Comparison of ENCODE assay signal across 8 cellular contexts in genomic region chr16:1825864-1826690, GRCh38. TPM values are rescaled to one million over a fixed set of nuclear protein-coding genes. Genes with fewer than 3 reads are reported as not detected.
DNase-seq lines count a peak whose midpoint lies in the region; ATAC-seq and TF ChIP-seq lines count a peak whose summit lies in the region.

No MANE protein-coding gene starts in this region.

- no peaks in the 10 kb centered on the region for H3K27me3 ChIP-seq in fibroblast of lung (ENCODE audit: control insufficient read depth, insufficient read depth, low read length)
- H3K27me3 ChIP-seq in neural cell (ENCODE audit: insufficient read depth, low read depth, low read length): no peaks in the 10 kb centered on the region
- H3K27me3 ChIP-seq in suprapubic skin: no peaks in the 10 kb centered on the region

- H3K4me3 ChIP-seq in fibroblast of lung (replicated peaks in 1 of 4; ENCODE audit: control extremely low read depth in 1 of 4, insufficient read depth in 1 of 4, low read depth in 3 of 4, low read length in 4 of 4): peak overlapping the region; percentile 17 to 99 (median 78)
- H3K4me3 ChIP-seq in neural cell (ENCODE audit: low read length): peak overlapping the region; percentile 67
- peak overlapping the region; percentile 93 for H3K4me3 ChIP-seq in suprapubic skin

- no peak for TF ChIP-seq RAD21 in neural cell (conservative IDR thresholded peaks at IDR 0.05)

- no peak for TF ChIP-seq POLR2A in suprapubic skin (IDR thresholded peaks at IDR 0.05)

- TF ChIP-seq EP300 in neural cell (conservative IDR thresholded peaks at IDR 0.05; ENCODE audit: poor library complexity, severe bottlenecking): no peak
- TF ChIP-seq EP300 in suprapubic skin (IDR thresholded peaks at IDR 0.05): no peak

- peak; percentile 61 for ATAC-seq in HG02852 (IDR thresholded peaks at IDR 0.05; ENCODE audit: unreplicated experiment)

- H3K36me3 ChIP-seq in fibroblast of lung (ENCODE audit: control insufficient read depth, insufficient read depth, low read length): peaks cover 2% of the 10 kb centered on the region
- no peaks in the 10 kb centered on the region for H3K36me3 ChIP-seq in neural cell (ENCODE audit: insufficient read depth, low read length)
- H3K36me3 ChIP-seq in suprapubic skin: peaks cover 18% of the 10 kb centered on the region

- H3K4me2 ChIP-seq in fibroblast of lung (ENCODE audit: extremely low read depth, insufficient read depth, low read length) (peak overlapping the region; percentile 94), neural cell (ENCODE audit: low read length) (peak overlapping the region; percentile 68)

- H4K20me1 ChIP-seq in fibroblast of lung (ENCODE audit: control insufficient read depth, extremely low read depth, insufficient read depth, low read length) (no peaks in the 10 kb centered on the region), neural cell (ENCODE audit: insufficient read depth) (no peaks in the 10 kb centered on the region)

- H3F3A ChIP-seq in neural cell (ENCODE audit: insufficient read depth, low read length, poor library complexity, severe bottlenecking): no peaks in the 10 kb centered on the region

- H3K79me2 ChIP-seq in fibroblast of lung (ENCODE audit: control insufficient read depth, insufficient read depth, low read length): peaks cover 26% of the 10 kb centered on the region
- H3K79me2 ChIP-seq in neural cell (replicated peaks; ENCODE audit: insufficient read depth, low read length): peaks cover 31% of the 10 kb centered on the region

- H2AFZ ChIP-seq in fibroblast of lung (ENCODE audit: low read length) (peak overlapping the region; percentile 36), neural cell (ENCODE audit: low read depth, low read length) (no peak overlapping the region)

- 7% methylated on average over 9 of the region's 96 CpGs for whole genome bisulfite sequencing in suprapubic skin

- no peaks in the 10 kb centered on the region for H3K9me2 ChIP-seq in neural cell (ENCODE audit: insufficient read depth, low read length)

- H3K27ac ChIP-seq in fibroblast of lung (ENCODE audit: insufficient read depth, low read length): no peak overlapping the region
- H3K27ac ChIP-seq in neural cell (ENCODE audit: low read length): peak overlapping the region; percentile 42
- peak overlapping the region; percentile 90 for H3K27ac ChIP-seq in suprapubic skin

- H3K4me1 ChIP-seq in fibroblast of lung (ENCODE audit: control insufficient read depth, extremely low read depth, insufficient read depth, low read length): peaks cover 7% of the 10 kb centered on the region
- H3K4me1 ChIP-seq in suprapubic skin: peaks cover 51% of the 10 kb centered on the region

- peak; percentile 25 to 58 for DNase-seq in activated CD8-positive, alpha-beta memory T cell treated with anti-CD3 and anti-CD28 coated beads for 1 hour (ENCODE audit: extremely low read depth in 1 of 2, low read depth in 1 of 2)
- no peak for DNase-seq in activated CD8-positive, alpha-beta memory T cell treated with anti-CD3 and anti-CD28 coated beads for 24 hours
- DNase-seq in NCI-H2227 treated with DMSO at 0.1 percent for 48 hours (lab: John Stamatoyannopoulos, UW) (peak; percentile 52), activated T-cell treated with anti-CD3 and anti-CD28 coated beads for 48 hours (ENCODE audit: low read depth) (peak; percentile 72), fibroblast of lung (ENCODE audit: low read depth in 2 of 2) (peak in 1 of 2 donors; percentile 58), suprapubic skin (ENCODE audit: low spot score in 2 of 2) (peak in 1 of 2 donors; percentile 70)

- TF ChIP-seq CTCF in fibroblast of lung (conservative IDR thresholded peaks at IDR 0.05 in 1 of 2, IDR thresholded peaks at IDR 0.05 in 1 of 2; ENCODE audit: low read depth in 1 of 2, low read length in 2 of 2) (no peak), neural cell (IDR thresholded peaks at IDR 0.05; ENCODE audit: poor library complexity, severe bottlenecking) (no peak), suprapubic skin (IDR thresholded peaks at IDR 0.05) (no peak)

- H3K9ac ChIP-seq in fibroblast of lung (ENCODE audit: insufficient read depth, low read length) (peak overlapping the region; percentile 75), neural cell (ENCODE audit: low read length) (peak overlapping the region; percentile 68)

- H3K9me3 ChIP-seq in fibroblast of lung (ENCODE audit: control insufficient read depth, insufficient read depth, low read depth, low read length) (no peaks in the 10 kb centered on the region), neural cell (ENCODE audit: low read length) (no peaks in the 10 kb centered on the region), suprapubic skin (no peaks in the 10 kb centered on the region)

TF ChIP-seq in neural cell, 6 proteins besides CTCF, POLR2A, EP300 and RAD21:
- TF ChIP-seq POLR2AphosphoS5 (IDR thresholded peaks at IDR 0.05) (no peak), SMC3 (conservative IDR thresholded peaks at IDR 0.05; ENCODE audit: poor library complexity) (no peak), TAF1 (IDR thresholded peaks at IDR 0.05; ENCODE audit: low read depth) (no peak), EZH2 (IDR thresholded peaks at IDR 0.05; ENCODE audit: borderline replicate concordance, insufficient read depth, low read length, poor library complexity, severe bottlenecking) (no peak), MXI1 (conservative IDR thresholded peaks at IDR 0.05; ENCODE audit: poor library complexity, severe bottlenecking) (no peak), REST (IDR thresholded peaks at IDR 0.05; ENCODE audit: borderline replicate concordance) (no peak)

RNA-seq across cellular contexts. Expression of gene HAGH, which starts 0.5 kb away (rescaled TPM):
- total RNA-seq in fibroblast of lung (29.8 and 47.4 TPM in 2 replicates), suprapubic skin (10 to 100 TPM; 49.8 to 66.6 (median 51.9) TPM)
- polyA plus RNA-seq in fibroblast of lung (18.4 and 24.0 TPM in 2 replicates), neural cell (163 and 196 TPM in 2 replicates)
- 22.2 and 29.2 TPM in 2 replicates for polyA plus RNA-seq in fibroblast of lung (2012)
- polyA minus RNA-seq in fibroblast of lung (ENCODE audit: low replicate concordance) (20.9 and 60.4 TPM in 2 replicates), neural cell (74.0 and 80.1 TPM in 2 replicates)

RNA-seq across cellular contexts. Expression of gene FAHD1, which starts 0.9 kb away (rescaled TPM):
- total RNA-seq in fibroblast of lung: 66.0 and 78.3 TPM in 2 replicates
- 28.3 and 37.4 TPM in 2 replicates for polyA plus RNA-seq in fibroblast of lung
- 33.5 and 45.4 TPM in 2 replicates for polyA plus RNA-seq in fibroblast of lung (2012)
- 9.3 and 15.9 TPM in 2 replicates for polyA minus RNA-seq in fibroblast of lung (ENCODE audit: low replicate concordance)
- 73.5 and 80.0 TPM in 2 replicates for polyA plus RNA-seq in neural cell
- polyA minus RNA-seq in neural cell: 51.5 and 58.7 TPM in 2 replicates
- 10 to 100 TPM; 47.4 to 84.7 (median 49.1) TPM for total RNA-seq in suprapubic skin

RNA-seq across cellular contexts. Expression of gene IGFALS, which starts 32.6 kb away (rescaled TPM):
- total RNA-seq in fibroblast of lung (not detected in 2 replicates), suprapubic skin (1 to 10 TPM in 2 of 4 donors, under 1 TPM in 2; 0.42 to 2.4 (median 1.1) TPM)
- polyA plus RNA-seq in fibroblast of lung (not detected in 2 replicates), neural cell (1.2 and 3.0 TPM in 2 replicates)
- not detected in 2 replicates for polyA plus RNA-seq in fibroblast of lung (2012)
- polyA minus RNA-seq in fibroblast of lung (ENCODE audit: low replicate concordance) (not detected in 2 replicates), neural cell (0.35 and 0.97 TPM in 2 replicates)

RNA-seq across cellular contexts. Expression of gene NUBP2, which starts 43.3 kb away (rescaled TPM):
- 43.6 and 49.3 TPM in 2 replicates for total RNA-seq in fibroblast of lung
- 13.5 and 18.1 TPM in 2 replicates for polyA plus RNA-seq in fibroblast of lung
- 29.5 and 48.9 TPM in 2 replicates for polyA plus RNA-seq in fibroblast of lung (2012)
- polyA minus RNA-seq in fibroblast of lung (ENCODE audit: low replicate concordance): 7.8 and 12.7 TPM in 2 replicates
- polyA plus RNA-seq in neural cell: 213 and 246 TPM in 2 replicates
- 81.8 and 102 TPM in 2 replicates for polyA minus RNA-seq in neural cell
- total RNA-seq in suprapubic skin: 100 to 1,000 TPM in 1 of 4 donors, 10 to 100 TPM in 3; 55.4 to 115 (median 90.8) TPM

RNA-seq across cellular contexts. Expression of gene SPSB3, which starts 43.7 kb away (rescaled TPM):
- total RNA-seq in fibroblast of lung (30.6 and 32.7 TPM in 2 replicates), suprapubic skin (100 to 1,000 TPM; 124 to 205 (median 156) TPM)
- polyA plus RNA-seq in fibroblast of lung (7.7 and 9.6 TPM in 2 replicates), neural cell (315 and 373 TPM in 2 replicates)
- 12.5 and 13.8 TPM in 2 replicates for polyA plus RNA-seq in fibroblast of lung (2012)
- polyA minus RNA-seq in fibroblast of lung (ENCODE audit: low replicate concordance) (7.9 and 12.9 TPM in 2 replicates), neural cell (86.0 and 88.4 TPM in 2 replicates)
